Comparison of ENCODE assay signal across 22 cellular contexts in the genomic region with DNA sequence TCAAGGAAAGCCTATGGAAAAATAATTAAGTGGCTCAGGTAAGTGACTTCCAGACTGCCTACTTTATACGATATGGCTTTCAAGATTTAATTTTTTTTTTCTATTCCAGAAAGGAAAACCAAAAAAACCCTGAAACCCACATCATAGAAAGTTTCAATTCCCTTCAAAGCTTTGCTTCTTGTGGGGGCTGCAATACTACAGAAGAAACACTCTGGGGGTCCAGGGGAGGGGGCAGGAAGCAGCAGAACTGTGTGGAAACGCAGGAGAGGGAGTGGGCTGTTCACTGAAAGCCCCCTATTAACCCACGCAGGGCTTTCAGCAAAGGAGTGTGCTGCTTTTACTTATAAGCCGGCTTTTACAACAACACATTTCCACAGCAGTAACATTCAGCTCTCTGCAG. TPM values are rescaled to one million over a fixed set of nuclear protein-coding genes. Genes with fewer than 3 reads are reported as not detected.
A peak's percentile ranks its signal among the peaks of the same experiment; 100 is the strongest.
DNase-seq lines count a peak whose midpoint lies in the region; ATAC-seq and TF ChIP-seq lines count a peak whose summit lies in the region.
"Had no signal": no experiment of that assay in that cellular context is flagged by ENCODE, and none has a peak within 500 bp of the region (broad histone marks: within the 10 kb centered on the region; RNA-seq: fewer than 3 reads in every experiment).

No MANE protein-coding gene starts in this region.

- TF ChIP-seq CTCF in cardiac muscle cell (IDR thresholded peaks at IDR 0.05; ENCODE audit: low read depth, low read length) (no peak), endothelial cell (IDR thresholded peaks at IDR 0.05; ENCODE audit: unreplicated experiment) (no peak), dorsolateral prefrontal cortex (IDR thresholded peaks at IDR 0.05 in 54 of 56, conservative IDR thresholded peaks at IDR 0.05 in 2 of 56; ENCODE audit: low read depth in 1 of 56, partially characterized antibody in 56 of 56) (no peak)

- H3K4me3 ChIP-seq in cardiac muscle cell (no peak overlapping the region), right cardiac atrium (ENCODE audit: low read length) (no peak overlapping the region), HUES64 (ENCODE audit: low read length) (no peak overlapping the region), mesodermal cell (ENCODE audit: extremely low read depth, insufficient read depth, low read length, poor library complexity, severe bottlenecking) (no peak overlapping the region), dorsolateral prefrontal cortex (no peak overlapping the region)

- H3K36me3 ChIP-seq in cardiac muscle cell (no peaks in the 10 kb centered on the region), HUES64 (ENCODE audit: insufficient read depth, low read length) (no peaks in the 10 kb centered on the region), mesodermal cell (ENCODE audit: control insufficient read depth, insufficient read depth, low read length) (no peaks in the 10 kb centered on the region)

- no peaks in the 10 kb centered on the region for H3K27me3 Mint-ChIP-seq in endothelial cell (ENCODE audit: unreplicated experiment)

- H3K4me1 ChIP-seq in cardiac muscle cell (ENCODE audit: low read depth) (peaks cover 19% of the 10 kb centered on the region), right cardiac atrium (ENCODE audit: control insufficient read depth, insufficient read depth, low read length) (no peaks in the 10 kb centered on the region), HUES64 (ENCODE audit: insufficient read depth, low read length) (peaks cover 22% of the 10 kb centered on the region), mesodermal cell (ENCODE audit: control insufficient read depth, insufficient read depth, low read length, poor library complexity, severe bottlenecking) (peaks cover 7% of the 10 kb centered on the region)

- H3K9ac ChIP-seq in HUES64 (ENCODE audit: low read depth, low read length) = no peak overlapping the region

- ATAC-seq in right cardiac atrium = no peak
- ATAC-seq in GM19455 (IDR thresholded peaks at IDR 0.05; ENCODE audit: unreplicated experiment) = no peak
- ATAC-seq: SK-N-SH treated with all-trans-retinoic acid at 6 μM for 48 hours had no signal

- H3K36me3 Mint-ChIP-seq in endothelial cell (ENCODE audit: low read depth, unreplicated experiment) = no peaks in the 10 kb centered on the region
- H3K36me3 Mint-ChIP-seq: CD4-positive, alpha-beta memory T cell had no signal

- DNase-seq in cardiac muscle cell (ENCODE audit: low read depth in 1 of 2, low spot score in 1 of 2) (no peak), right cardiac atrium (no peak), endothelial cell (ENCODE audit: low spot score) (no peak), dorsolateral prefrontal cortex (no peak)
- DNase-seq: C1 segment of cervical spinal cord; Caco-2; CD4-positive, alpha-beta memory T cell; EL; GDM1; HCEC 1CT; Karpas-422; NCI-H1092; NCI-H1417 treated with DMSO at 0.1 percent for 48 hours; NCI-H1694 treated with DMSO at 0.1 percent for 48 hours; NCI-H2081; NCI-H2227 treated with DMSO at 0.1 percent for 48 hours; NCI-H510A had no signal

- H3K4me3 Mint-ChIP-seq in endothelial cell (ENCODE audit: unreplicated experiment) = no peak overlapping the region
- H3K4me3 Mint-ChIP-seq: CD4-positive, alpha-beta memory T cell had no signal

- no peak overlapping the region for H3K27ac Mint-ChIP-seq in endothelial cell (ENCODE audit: unreplicated experiment)
- H3K27ac Mint-ChIP-seq: CD4-positive, alpha-beta memory T cell had no signal

- H3K27ac ChIP-seq in cardiac muscle cell (peak overlapping the region; percentile 27), right cardiac atrium (ENCODE audit: low read length) (no peak overlapping the region), HUES64 (ENCODE audit: low read depth, low read length) (peak overlapping the region; percentile 15; the same call in 1 of the 2 replicates), mesodermal cell (ENCODE audit: low read depth, low read length, severe bottlenecking) (peak overlapping the region; percentile 10), dorsolateral prefrontal cortex (peak overlapping the region in 1 of 59 donors; percentile 7)
- H3K27ac ChIP-seq: HL-60 had no signal

- no peaks in the 10 kb centered on the region for H3K4me1 Mint-ChIP-seq in endothelial cell (ENCODE audit: unreplicated experiment)

- H3K9me3 ChIP-seq in cardiac muscle cell (ENCODE audit: low read depth) (no peaks in the 10 kb centered on the region), right cardiac atrium (ENCODE audit: control insufficient read depth, low read length) (no peaks in the 10 kb centered on the region), HUES64 (ENCODE audit: insufficient read depth, low read depth, low read length) (no peaks in the 10 kb centered on the region), mesodermal cell (ENCODE audit: control insufficient read depth, low read length) (no peaks in the 10 kb centered on the region)
- H3K9me3 ChIP-seq: Caco-2 had no signal

- H3K27me3 ChIP-seq in cardiac muscle cell = no peaks in the 10 kb centered on the region
- no peaks in the 10 kb centered on the region for H3K27me3 ChIP-seq in right cardiac atrium (ENCODE audit: control insufficient read depth, insufficient read depth)
- no peaks in the 10 kb centered on the region for H3K27me3 ChIP-seq in HUES64 (ENCODE audit: insufficient read depth, low read length)
- H3K27me3 ChIP-seq in dorsolateral prefrontal cortex = no peaks in the 10 kb centered on the region

- H3K9me3 Mint-ChIP-seq in endothelial cell (ENCODE audit: unreplicated experiment) = no peaks in the 10 kb centered on the region

- 69% methylated on average over 4 of the region's 4 CpGs for WGBS in right cardiac atrium
- 64% methylated on average over 4 of the region's 4 CpGs for WGBS in HUES64
- 80 to 86% methylated on average over 1 to 2 of the region's 4 CpGs for WGBS in mesodermal cell (ENCODE audit: insufficient coverage in 2 of 2), 2 experiments

- intact Hi-C loops in right cardiac atrium (cut with DNase I) (no loop called here), dorsolateral prefrontal cortex (cut with DNase I) (no loop called here)

RNA-seq across cellular contexts. Expression of a gene that starts 31.7 kb away (rescaled TPM):
- total RNA-seq in cardiac muscle cell (41.6 and 48.5 TPM in 2 replicates), right cardiac atrium (10 to 100 TPM; 14.4 to 15.7 (median 15.4) TPM), endothelial cell (ENCODE audit: unreplicated experiment) (21.4 TPM), dorsolateral prefrontal cortex (100 to 1,000 TPM in 3 of 120 experiments, 10 to 100 TPM in 117; 28.9 to 134 (median 53.2) TPM)
- polyA plus RNA-seq in cardiac muscle cell (49.4 and 55.4 TPM in 2 replicates), right cardiac atrium (5.9 TPM)
- polyA plus RNA-seq in HUES64 (2013, experiment 1 of 2) = 27.9 TPM
- 33.3 TPM for polyA plus RNA-seq in HUES64 (2013, experiment 2 of 2)
- polyA plus RNA-seq in mesodermal cell (2013, experiment 1 of 2) = 24.3 TPM
- polyA plus RNA-seq in mesodermal cell (2013, experiment 2 of 2) = 25.0 TPM
